13 cellular contexts compared by ENCODE assay signal in the genomic region with DNA sequence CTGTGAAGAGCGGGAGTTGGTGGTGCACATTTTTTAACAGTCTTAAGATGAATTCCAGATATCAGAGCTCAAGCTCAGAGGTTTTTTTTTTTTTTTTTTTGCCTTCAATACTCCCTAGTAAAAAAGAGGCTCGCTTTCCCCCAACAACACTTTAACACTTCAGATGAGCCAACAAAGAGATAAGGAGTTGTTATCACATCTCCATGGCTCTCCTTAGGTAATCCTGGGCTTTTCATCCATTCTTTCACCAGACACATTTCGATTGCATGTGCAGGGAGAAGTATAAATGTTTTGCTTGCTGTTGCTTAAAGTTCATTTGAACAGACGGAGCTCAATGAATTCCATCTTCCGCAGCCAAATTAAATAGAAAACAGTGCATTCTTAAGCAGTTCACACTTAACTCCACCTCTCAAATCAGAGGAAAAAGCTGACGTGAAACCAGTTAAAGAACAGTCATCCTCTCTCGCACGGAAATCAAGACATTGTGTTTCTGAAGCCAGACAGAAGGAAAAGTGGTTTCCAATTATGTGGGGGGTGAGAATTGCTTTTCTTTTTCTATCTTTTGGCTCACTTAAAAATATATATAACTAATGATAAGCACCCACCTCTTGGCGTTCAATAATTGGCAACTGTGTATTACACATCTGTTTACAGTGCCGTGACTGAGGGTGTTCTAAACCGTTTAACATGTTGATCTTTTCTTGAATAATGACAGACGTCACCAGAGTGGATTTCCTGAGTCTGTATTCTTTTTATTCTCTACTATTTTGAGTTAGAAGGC.
A peak's percentile ranks its signal among the peaks of the same experiment; 100 is the strongest.
DNase-seq lines count a peak whose midpoint lies in the region; ATAC-seq, FAIRE-seq and TF ChIP-seq lines count a peak whose summit lies in the region.
"Had no signal": no experiment of that assay in that cellular context is flagged by ENCODE, and none has a peak within 500 bp of the region (broad histone marks: within the 10 kb centered on the region; RNA-seq: fewer than 3 reads in every experiment).

No MANE protein-coding gene starts in this region.

- no peaks in the 10 kb centered on the region for H4K20me1 ChIP-seq in astrocyte (ENCODE audit: insufficient read depth, low read length)

- H2AFZ ChIP-seq in astrocyte (ENCODE audit: low read depth, low read length): no peak overlapping the region

- TF ChIP-seq CTCF in astrocyte (IDR thresholded peaks at IDR 0.05; ENCODE audit: insufficient read depth, low read depth, low read length) (no peak), retinal pigment epithelial cell (conservative IDR thresholded peaks at IDR 0.05; ENCODE audit: low read depth, low read length) (no peak)

- no peak overlapping the region for H3K4me3 Mint-ChIP-seq in astrocyte (ENCODE audit: unreplicated experiment)
- H3K4me3 Mint-ChIP-seq in immature natural killer cell: peak overlapping the region in 1 of 5 donors; percentile 14
- H3K4me3 Mint-ChIP-seq: memory B cell had no signal

- peak overlapping the region; percentile 63 for H3K27ac ChIP-seq in astrocyte (ENCODE audit: low read depth, low read length)

- peak; percentile 28 for DNase-seq in G401 (ENCODE audit: low spot score)
- DNase-seq in astrocyte (ENCODE audit: low read depth): peak; percentile 51
- DNase-seq in Right ventricle myocardium superior: no peak
- DNase-seq in retinal pigment epithelial cell (ENCODE audit: low read depth): peak; percentile 8
- no peak for DNase-seq in immature natural killer cell
- no peak for DNase-seq in SHP77 treated with DMSO at 0.1 percent for 48 hours (lab: John Stamatoyannopoulos, UW)
- DNase-seq: MG63, upper lobe of left lung had no signal

- FAIRE-seq in astrocyte (lab: Jason Lieb, UNC): peak; percentile 77
- FAIRE-seq: GM18507 had no signal

- H3K4me1 Mint-ChIP-seq in astrocyte (ENCODE audit: low read depth, unreplicated experiment) (peaks cover 27% of the 10 kb centered on the region), immature natural killer cell (peaks cover 0 to 4% of the 10 kb centered on the region in 2 donors)
- H3K4me1 Mint-ChIP-seq: memory B cell had no signal

- H3K36me3 Mint-ChIP-seq in astrocyte (ENCODE audit: low read depth, unreplicated experiment) (no peaks in the 10 kb centered on the region), immature natural killer cell (no peaks in the 10 kb centered on the region)
- H3K36me3 Mint-ChIP-seq: memory B cell had no signal

- in situ Hi-C loops in G401 (cut with HindIII; ENCODE audit: low sequenced_read_pairs): no loop called here

- H3K27ac Mint-ChIP-seq in astrocyte (ENCODE audit: unreplicated experiment): no peak overlapping the region
- no peak overlapping the region for H3K27ac Mint-ChIP-seq in immature natural killer cell
- H3K27ac Mint-ChIP-seq: activated T-helper 2 cell treated with anti-CD3 and anti-CD28 coated beads, Interferon-gamma antibody, Interleukin-2, Interleukin-4, amounts not matched to agents 10 μg/mL and 5 μg/mL and 100 μg/mL, durations not matched to agents 14 hours and 24 hours and 36 hours; memory B cell had no signal

- H3K27me3 Mint-ChIP-seq in astrocyte (ENCODE audit: low read depth, unreplicated experiment) (no peaks in the 10 kb centered on the region), immature natural killer cell (ENCODE audit: low read depth in 3 of 3) (peaks cover 0 to 2% (median 0%) of the 10 kb centered on the region in 3 donors)

- intact Hi-C loops in Right ventricle myocardium superior (cut with DNase I): no loop called here

- H3K9me3 ChIP-seq in astrocyte (ENCODE audit: insufficient read depth, low read depth, low read length): no peaks in the 10 kb centered on the region
- H3K9me3 ChIP-seq: MG63, upper lobe of left lung had no signal

- H3K4me3 ChIP-seq in astrocyte (ENCODE audit: insufficient read depth, low read depth, low read length) (no peak overlapping the region), retinal pigment epithelial cell (ENCODE audit: low read length) (no peak overlapping the region)
- H3K4me3 ChIP-seq: MG63 had no signal

- H3K9me3 Mint-ChIP-seq in astrocyte (ENCODE audit: unreplicated experiment): no peaks in the 10 kb centered on the region
- no peaks in the 10 kb centered on the region for H3K9me3 Mint-ChIP-seq in immature natural killer cell
- H3K9me3 Mint-ChIP-seq: activated T-helper 2 cell treated with anti-CD3 and anti-CD28 coated beads, Interferon-gamma antibody, Interleukin-2, Interleukin-4, amounts not matched to agents 10 μg/mL and 5 μg/mL and 100 μg/mL, durations not matched to agents 14 hours and 24 hours and 36 hours; memory B cell had no signal

- peak overlapping the region; percentile 47 for H3K9ac ChIP-seq in astrocyte (ENCODE audit: low read length)

- H3K79me2 ChIP-seq in astrocyte (ENCODE audit: insufficient read depth, low read length): no peaks in the 10 kb centered on the region

- peak overlapping the region; percentile 62 for H3K4me2 ChIP-seq in astrocyte (ENCODE audit: low read length)

- H3K36me3 ChIP-seq in astrocyte (ENCODE audit: insufficient read depth, low read length): no peaks in the 10 kb centered on the region
- H3K36me3 ChIP-seq: MG63, upper lobe of left lung had no signal

- peaks cover 13% of the 10 kb centered on the region for H3K4me1 ChIP-seq in astrocyte (ENCODE audit: insufficient read depth, low read length)

- no peaks in the 10 kb centered on the region for H3K27me3 ChIP-seq in astrocyte (ENCODE audit: insufficient read depth, low read length)
- H3K27me3 ChIP-seq: MG63, upper lobe of left lung had no signal

- ATAC-seq in Right ventricle myocardium superior (ENCODE audit: poor library complexity) (peak; percentile 20), GM21529 (IDR thresholded peaks at IDR 0.05; ENCODE audit: unreplicated experiment) (no peak), HG03025 (IDR thresholded peaks at IDR 0.05; ENCODE audit: low FRiP score, unreplicated experiment) (no peak)

Comparison
In these comparisons a context has a peak if more than half of its experiments do, and no peak if none do; other contexts are left out.
1. DNase-seq: peak in G401 (single experiment), astrocyte (single experiment) and retinal pigment epithelial cell (single experiment); none in Right ventricle myocardium superior (single experiment), immature natural killer cell (0 of 3) and SHP77 treated with DMSO at 0.1 percent for 48 hours (single experiment).